ENCODE assay signal across 8 cellular contexts in the genomic region with DNA sequence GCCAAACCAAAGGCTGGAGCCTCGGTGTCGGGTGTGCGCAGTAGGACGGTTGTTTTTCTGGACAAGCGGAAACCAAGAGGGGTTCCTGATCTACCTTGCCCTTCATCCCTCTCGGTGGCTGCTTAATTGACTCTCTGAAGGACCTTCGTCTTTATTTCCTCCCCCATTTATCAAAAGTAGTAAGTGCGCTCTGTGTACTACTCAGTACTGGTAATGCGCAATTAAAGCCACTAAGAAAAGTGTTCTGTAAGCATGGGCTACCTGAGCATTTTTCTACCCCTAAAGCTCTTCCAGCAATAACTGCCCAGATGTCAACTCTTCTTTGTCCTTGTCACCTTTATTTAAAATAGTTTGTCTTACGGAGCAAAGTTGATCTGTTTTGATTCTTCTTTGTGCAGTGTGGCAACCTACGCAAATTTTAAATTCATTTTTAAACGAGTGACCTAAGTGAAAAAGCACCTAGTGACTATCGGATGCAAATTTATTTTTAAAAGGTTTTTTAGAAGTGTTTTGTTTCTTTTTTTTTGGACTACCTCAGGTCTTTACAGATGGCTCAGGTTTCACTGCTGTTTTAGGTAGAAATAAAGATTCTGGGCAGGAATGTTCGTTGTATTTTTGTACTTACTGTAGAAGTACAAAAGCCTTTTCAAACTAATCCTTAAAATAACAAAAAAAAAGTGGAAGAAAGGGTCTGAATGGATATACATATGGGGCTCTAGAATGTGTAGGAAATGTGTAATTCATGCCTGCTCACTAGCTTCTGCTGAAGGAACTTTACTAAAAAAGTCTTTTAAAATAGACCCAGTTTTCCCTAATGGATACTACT. TPM values are rescaled to one million over a fixed set of nuclear protein-coding genes. Genes with fewer than 3 reads are reported as not detected.
DNase-seq lines count a peak whose midpoint lies in the region; ATAC-seq and TF ChIP-seq lines count a peak whose summit lies in the region.

No MANE protein-coding gene starts in this region.

- peaks cover 5% of the 10 kb centered on the region for H3K36me3 Mint-ChIP-seq in CD4-positive, CD25-positive, alpha-beta regulatory T cell
- peaks cover 8% of the 10 kb centered on the region for H3K36me3 Mint-ChIP-seq in type B pancreatic cell

- H3K4me3 ChIP-seq in CD4-positive, CD25-positive, alpha-beta regulatory T cell (ENCODE audit: low read depth, low read length), result peak overlapping the region; percentile 97
- H3K4me3 ChIP-seq in ascending aorta, result peak overlapping the region; percentile 70 to 91
- peak overlapping the region; percentile 77 to 90 (median 80) for H3K4me3 ChIP-seq in right lobe of liver

- H3K36me3 ChIP-seq in CD4-positive, CD25-positive, alpha-beta regulatory T cell (ENCODE audit: control insufficient read depth, insufficient read depth, low read length), result no peaks in the 10 kb centered on the region
- H3K36me3 ChIP-seq in ascending aorta (no peaks in the 10 kb centered on the region), right lobe of liver (no peaks in the 10 kb centered on the region)

- no peaks in the 10 kb centered on the region for H3K9me3 Mint-ChIP-seq in CD4-positive, CD25-positive, alpha-beta regulatory T cell
- no peaks in the 10 kb centered on the region for H3K9me3 Mint-ChIP-seq in type B pancreatic cell

- no peaks in the 10 kb centered on the region for H3K9me3 ChIP-seq in CD4-positive, CD25-positive, alpha-beta regulatory T cell (ENCODE audit: control insufficient read depth in 2 of 2, low read length in 2 of 2)
- H3K9me3 ChIP-seq in ascending aorta (no peaks in the 10 kb centered on the region), right lobe of liver (no peaks in the 10 kb centered on the region)

- peak overlapping the region; percentile 93 for H3K27ac ChIP-seq in CD4-positive, CD25-positive, alpha-beta regulatory T cell (ENCODE audit: insufficient read depth, low read length, poor library complexity, severe bottlenecking)
- H3K27ac ChIP-seq in ascending aorta (peak overlapping the region in 1 of 2 donors; percentile 94), right lobe of liver (peak overlapping the region; percentile 96 to 98 (median 97))

- intact Hi-C loops in ascending aorta (cut with DNase I) (loop anchor here (2.0 to 5.0 kb wide), 5 partner anchors 105 to 946 kb away; partner anchors contain the start of genes AP3B1, ARSB, HOMER1 and SCAMP1), right lobe of liver (cut with DNase I) (no loop called here)

- 7% methylated on average over 14 of the region's 14 CpGs for WGBS in right lobe of liver (ENCODE audit: insufficient coverage, low coverage, low lambda C conversion rate, missing lambda C conversion rate)

- ATAC-seq in CD4-positive, CD25-positive, alpha-beta regulatory T cell (ENCODE audit: low read depth in 2 of 2), result peak in 1 of 2 donors; percentile 19
- ATAC-seq in HG03095 (IDR thresholded peaks at IDR 0.05; ENCODE audit: unreplicated experiment), result peak; percentile 1
- peak in 1 of 4 donors; percentile 1 for ATAC-seq in right lobe of liver
- no peak for ATAC-seq in HG02981 (IDR thresholded peaks at IDR 0.05; ENCODE audit: unreplicated experiment)

- H3K27me3 ChIP-seq in CD4-positive, CD25-positive, alpha-beta regulatory T cell (ENCODE audit: control insufficient read depth, insufficient read depth, low read length), result no peaks in the 10 kb centered on the region
- H3K27me3 ChIP-seq in ascending aorta, result no peaks in the 10 kb centered on the region
- no peaks in the 10 kb centered on the region for H3K27me3 ChIP-seq in right lobe of liver

- peaks cover 59% of the 10 kb centered on the region for H3K4me1 ChIP-seq in CD4-positive, CD25-positive, alpha-beta regulatory T cell (ENCODE audit: control insufficient read depth, insufficient read depth, low read length, poor library complexity, severe bottlenecking)
- H3K4me1 ChIP-seq in ascending aorta (peaks cover 5 to 10% of the 10 kb centered on the region in 2 donors), right lobe of liver (peaks cover 0 to 30% (median 12%) of the 10 kb centered on the region in 4 donors)

- TF ChIP-seq POLR2A in right lobe of liver (IDR thresholded peaks at IDR 0.05), result no peak

- peak overlapping the region; percentile 96 to 98 (median 98) for H3K27ac Mint-ChIP-seq in CD4-positive, CD25-positive, alpha-beta regulatory T cell
- H3K27ac Mint-ChIP-seq in type B pancreatic cell, result peak overlapping the region; percentile 81

- peak overlapping the region; percentile 92 to 95 (median 94) for H3K4me3 Mint-ChIP-seq in CD4-positive, CD25-positive, alpha-beta regulatory T cell
- peak overlapping the region; percentile 91 for H3K4me3 Mint-ChIP-seq in type B pancreatic cell

- H3K4me1 Mint-ChIP-seq in CD4-positive, CD25-positive, alpha-beta regulatory T cell, result peaks cover 33 to 52% (median 46%) of the 10 kb centered on the region in 4 donors
- H3K4me1 Mint-ChIP-seq in type B pancreatic cell (ENCODE audit: unreplicated experiment), result peaks cover 26% of the 10 kb centered on the region

- TF ChIP-seq CTCF in ascending aorta (IDR thresholded peaks at IDR 0.05), result no peak
- no peak for TF ChIP-seq CTCF in right lobe of liver (IDR thresholded peaks at IDR 0.05)
- no peak for TF ChIP-seq CTCF in type B pancreatic cell (conservative IDR thresholded peaks at IDR 0.05)

- peaks cover 5% of the 10 kb centered on the region for H3K27me3 Mint-ChIP-seq in CD4-positive, CD25-positive, alpha-beta regulatory T cell
- H3K27me3 Mint-ChIP-seq in type B pancreatic cell, result no peaks in the 10 kb centered on the region

- DNase-seq in CD4-positive, CD25-positive, alpha-beta regulatory T cell, result peak in 1 of 3 donors; percentile 33
- no peak for DNase-seq in ascending aorta (ENCODE audit: low spot score in 2 of 2)
- DNase-seq in right lobe of liver, result no peak
- DNase-seq in type B pancreatic cell (ENCODE audit: extremely low spot score, unreplicated experiment), result no peak
- no peak for DNase-seq in NCI-H146 (lab: John Stamatoyannopoulos, UW)
- DNase-seq in mesenteric fat pad (ENCODE audit: low spot score), result no peak

RNA-seq across cellular contexts. Expression of gene JMY, which starts 2.0 kb away (rescaled TPM):
- 71.6 TPM for total RNA-seq in CD4-positive, CD25-positive, alpha-beta regulatory T cell
- 1 to 10 TPM; 4.9 to 8.1 (median 6.1) TPM for polyA plus RNA-seq in CD4-positive, CD25-positive, alpha-beta regulatory T cell
- total RNA-seq in ascending aorta (5.2 TPM), right lobe of liver (1 to 10 TPM; 3.6 to 8.3 (median 6.8) TPM), type B pancreatic cell (ENCODE audit: low replicate concordance) (11.6 and 13.0 TPM in 2 replicates), mesenteric fat pad (8.5 TPM)
